1 cellular context compared by ENCODE assay signal in genomic region chr3:15107075-15107947, GRCh38.
TF ChIP-seq lines count a peak whose summit lies in the region.

No MANE protein-coding gene starts in this region.

TF ChIP-seq in HepG2, 621 proteins besides CTCF, POLR2A, EP300 and RAD21 (continues in another document):
- TF ChIP-seq KDM2A (CRISPR knock-in tag; IDR thresholded peaks at IDR 0.05; ENCODE audit: borderline replicate concordance, low read depth), result no peak
- TF ChIP-seq HOXA3 (CRISPR knock-in tag; IDR thresholded peaks at IDR 0.05), result peak; percentile 81
- TF ChIP-seq NBN (conservative IDR thresholded peaks at IDR 0.05), result no peak
- TF ChIP-seq ZNF883 (CRISPR knock-in tag; IDR thresholded peaks at IDR 0.05; ENCODE audit: not compliant biosample characterization), result no peak
- no peak for TF ChIP-seq PRDM15 (CRISPR knock-in tag; IDR thresholded peaks at IDR 0.05)
- TF ChIP-seq ZNF557 (CRISPR knock-in tag; IDR thresholded peaks at IDR 0.05), result no peak
- TF ChIP-seq ZNF597 (CRISPR knock-in tag; IDR thresholded peaks at IDR 0.05), result no peak
- TF ChIP-seq HIC2 (CRISPR knock-in tag; IDR thresholded peaks at IDR 0.05; ENCODE audit: low read depth), result peak; percentile 80
- no peak for TF ChIP-seq U2AF2 (IDR thresholded peaks at IDR 0.05; ENCODE audit: low read depth, low read length)
- TF ChIP-seq ZNF83 (CRISPR knock-in tag; IDR thresholded peaks at IDR 0.05; ENCODE audit: borderline replicate concordance), result no peak
- no peak for TF ChIP-seq ZNF333 (CRISPR knock-in tag; IDR thresholded peaks at IDR 0.05; ENCODE audit: borderline replicate concordance)
- TF ChIP-seq ATF4 (CRISPR knock-in tag; IDR thresholded peaks at IDR 0.05), result no peak
- TF ChIP-seq HBP1 (CRISPR knock-in tag; IDR thresholded peaks at IDR 0.05; ENCODE audit: low read depth), result no peak
- TF ChIP-seq NFIB (CRISPR knock-in tag; IDR thresholded peaks at IDR 0.05; ENCODE audit: borderline replicate concordance), result no peak
- TF ChIP-seq THAP8 (CRISPR knock-in tag; IDR thresholded peaks at IDR 0.05; ENCODE audit: borderline replicate concordance), result no peak
- TF ChIP-seq ARNT (IDR thresholded peaks at IDR 0.05), result no peak
- no peak for TF ChIP-seq CERS6 (CRISPR knock-in tag; IDR thresholded peaks at IDR 0.05)
- TF ChIP-seq ZNF672 (CRISPR knock-in tag; IDR thresholded peaks at IDR 0.05), result no peak
- TF ChIP-seq NR2F2 (IDR thresholded peaks at IDR 0.05; ENCODE audit: borderline replicate concordance, low read depth), result peak; percentile 89
- no peak for TF ChIP-seq CEBPZ (IDR thresholded peaks at IDR 0.05; ENCODE audit: low read length)
- TF ChIP-seq ZNF678 (CRISPR knock-in tag; IDR thresholded peaks at IDR 0.05), result no peak
- TF ChIP-seq KMT2A (CRISPR knock-in tag; IDR thresholded peaks at IDR 0.05), result no peak
- TF ChIP-seq NFRKB (IDR thresholded peaks at IDR 0.05), result no peak
- peak; percentile 61; the same call in 1 of the 2 replicates for TF ChIP-seq ZNF710 (CRISPR knock-in tag; IDR thresholded peaks at IDR 0.05; ENCODE audit: borderline replicate concordance)
- TF ChIP-seq ZBTB1 (CRISPR knock-in tag; IDR thresholded peaks at IDR 0.05; ENCODE audit: borderline replicate concordance), result no peak
- TF ChIP-seq POLR2G (IDR thresholded peaks at IDR 0.05; ENCODE audit: low read depth, low read length), result no peak
- no peak for TF ChIP-seq MZF1 (CRISPR knock-in tag; IDR thresholded peaks at IDR 0.05; ENCODE audit: borderline replicate concordance)
- TF ChIP-seq FOSL2 (CRISPR knock-in tag; IDR thresholded peaks at IDR 0.05), result no peak
- no peak for TF ChIP-seq ZBTB8A (CRISPR knock-in tag; IDR thresholded peaks at IDR 0.05; ENCODE audit: borderline replicate concordance, low read depth)
- TF ChIP-seq MXI1 (IDR thresholded peaks at IDR 0.05; ENCODE audit: borderline replicate concordance, low read depth, low read length), result peak; percentile 60; the same call in 1 of the 3 replicates
- no peak for TF ChIP-seq ZNF652 (CRISPR knock-in tag; IDR thresholded peaks at IDR 0.05; ENCODE audit: borderline replicate concordance, low read depth)
- no peak for TF ChIP-seq ATM (IDR thresholded peaks at IDR 0.05; ENCODE audit: borderline replicate concordance)
- no peak for TF ChIP-seq ZIK1 (CRISPR knock-in tag; IDR thresholded peaks at IDR 0.05; ENCODE audit: borderline replicate concordance, low read depth)
- TF ChIP-seq ZNF484 (CRISPR knock-in tag; IDR thresholded peaks at IDR 0.05; ENCODE audit: borderline replicate concordance, low read depth), result no peak
- peak; percentile 83 for TF ChIP-seq TEAD3 (CRISPR knock-in tag; optimal IDR thresholded peaks at IDR 0.05; ENCODE audit: borderline replicate concordance)
- 0 out of 2 replicates have a peak, but pooled peaks have one; percentile 15 for TF ChIP-seq ELF1 (CRISPR knock-in tag; IDR thresholded peaks at IDR 0.05)
- TF ChIP-seq DRAP1 (CRISPR knock-in tag; IDR thresholded peaks at IDR 0.05), result peak; percentile 41; the same call in 1 of the 2 replicates
- no peak for TF ChIP-seq ZNF138 (CRISPR knock-in tag; IDR thresholded peaks at IDR 0.05; ENCODE audit: low read depth)
- peak; percentile 64; the same call in 1 of the 2 replicates for TF ChIP-seq SPEN (CRISPR knock-in tag; IDR thresholded peaks at IDR 0.05; ENCODE audit: low read depth)
- TF ChIP-seq ZNF746 (CRISPR knock-in tag; IDR thresholded peaks at IDR 0.05), result peak; percentile 65
- 0 out of 2 replicates have a peak, but pooled peaks have one; percentile 48 for TF ChIP-seq RFXAP (CRISPR knock-in tag; IDR thresholded peaks at IDR 0.05; ENCODE audit: borderline replicate concordance)
- TF ChIP-seq PHF8 (CRISPR knock-in tag; IDR thresholded peaks at IDR 0.05), result no peak
- TF ChIP-seq ZZZ3 (CRISPR knock-in tag; IDR thresholded peaks at IDR 0.05; ENCODE audit: borderline replicate concordance), result no peak
- TF ChIP-seq ZNF660 (CRISPR knock-in tag; IDR thresholded peaks at IDR 0.05; ENCODE audit: borderline replicate concordance, low read depth), result no peak
- no peak for TF ChIP-seq IRX3 (CRISPR knock-in tag; IDR thresholded peaks at IDR 0.05; ENCODE audit: borderline replicate concordance, low read depth)
- no peak for TF ChIP-seq ZNF33A (CRISPR knock-in tag; IDR thresholded peaks at IDR 0.05; ENCODE audit: borderline replicate concordance)
- no peak for TF ChIP-seq ZBTB7B (CRISPR knock-in tag; IDR thresholded peaks at IDR 0.05)
- no peak for TF ChIP-seq IKZF1 (IDR thresholded peaks at IDR 0.05)
- no peak for TF ChIP-seq MBNL3 (CRISPR knock-in tag; conservative IDR thresholded peaks at IDR 0.05)
- no peak for TF ChIP-seq ATF3 (CRISPR knock-in tag; IDR thresholded peaks at IDR 0.05)
- TF ChIP-seq ZNF850 (CRISPR knock-in tag; conservative IDR thresholded peaks at IDR 0.05), result no peak
- no peak for TF ChIP-seq NKX3-1 (CRISPR knock-in tag; IDR thresholded peaks at IDR 0.05)
- TF ChIP-seq RORA (CRISPR knock-in tag; IDR thresholded peaks at IDR 0.05), result no peak
- no peak for TF ChIP-seq ZFP36L1 (CRISPR knock-in tag; IDR thresholded peaks at IDR 0.05)
- TF ChIP-seq PRMT3 (CRISPR knock-in tag; IDR thresholded peaks at IDR 0.05; ENCODE audit: borderline replicate concordance, low read depth), result no peak
